Comparison of ENCODE assay signal across 9 cellular contexts in genomic region chr10:93061594-93062498, GRCh38. TPM values are rescaled to one million over a fixed set of nuclear protein-coding genes. Genes with fewer than 3 reads are reported as not detected.
DNase-seq lines count a peak whose midpoint lies in the region; ATAC-seq and TF ChIP-seq lines count a peak whose summit lies in the region.
"Had no signal": no experiment of that assay in that cellular context is flagged by ENCODE, and none has a peak within 500 bp of the region (broad histone marks: within the 10 kb centered on the region; RNA-seq: fewer than 3 reads in every experiment).

No MANE protein-coding gene starts in this region.

- no peak overlapping the region for H2BK12ac ChIP-seq in mesenchymal stem cell (ENCODE audit: low read length in 2 of 2)

- no peak overlapping the region for H2AK5ac ChIP-seq in mesenchymal stem cell (ENCODE audit: low read length, severe bottlenecking)

- H3K4me1 ChIP-seq in mesenchymal stem cell (ENCODE audit: control insufficient read depth, insufficient read depth, low read depth, low read length): peaks cover 32% of the 10 kb centered on the region
- H3K4me1 ChIP-seq in transverse colon: peaks cover 0 to 30% (median 24%) of the 10 kb centered on the region in 4 donors

- no peak overlapping the region for H2AFZ ChIP-seq in mesenchymal stem cell (ENCODE audit: low read depth, low read length)

- no peak overlapping the region for H3K9ac ChIP-seq in mesenchymal stem cell (ENCODE audit: low read length)

- H3K18ac ChIP-seq in mesenchymal stem cell (ENCODE audit: low read depth in 1 of 2, low read length in 2 of 2): no peak overlapping the region

- peak overlapping the region; percentile 67 for H3K4me2 ChIP-seq in mesenchymal stem cell (ENCODE audit: low read length, poor library complexity, severe bottlenecking)

- no peak overlapping the region for H4K91ac ChIP-seq in mesenchymal stem cell (ENCODE audit: low read length)

- no peak overlapping the region for H3K23ac ChIP-seq in mesenchymal stem cell (ENCODE audit: low read length in 2 of 2)

- in situ Hi-C loops in transverse colon (cut with MboI; ENCODE audit: low pct_ligation_motif_present in 1 of 4, low pct_unique_long_range_greater_than_20kb in 1 of 4, low sequenced_read_pairs in 3 of 4): no loop called here

- peak; percentile 37 for DNase-seq in 8988T
- DNase-seq in dorsolateral prefrontal cortex: no peak
- DNase-seq in mesenchymal stem cell: no peak
- no peak for DNase-seq in NCI-H1417 (lab: John Stamatoyannopoulos, UW)
- DNase-seq in NCI-H2196 (lab: John Stamatoyannopoulos, UW; ENCODE audit: unreplicated experiment): no peak
- no peak for DNase-seq in transverse colon
- DNase-seq: DMS153 had no signal

- TF ChIP-seq CTCF in dorsolateral prefrontal cortex (IDR thresholded peaks at IDR 0.05 in 54 of 56, conservative IDR thresholded peaks at IDR 0.05 in 2 of 56; ENCODE audit: low read depth in 1 of 56, partially characterized antibody in 56 of 56) (no peak), transverse colon (IDR thresholded peaks at IDR 0.05) (no peak)

- TF ChIP-seq EP300 in transverse colon (IDR thresholded peaks at IDR 0.05; ENCODE audit: low read depth): no peak

- no peak overlapping the region for H2BK120ac ChIP-seq in mesenchymal stem cell (ENCODE audit: low read depth, low read length)

- no peaks in the 10 kb centered on the region for H3K79me1 ChIP-seq in mesenchymal stem cell (replicated peaks; ENCODE audit: low read length, poor library complexity, severe bottlenecking)

- no peak overlapping the region for H3K27ac ChIP-seq in dorsolateral prefrontal cortex
- H3K27ac ChIP-seq in mesenchymal stem cell (ENCODE audit: low read length, poor library complexity, severe bottlenecking): no peak overlapping the region
- H3K27ac ChIP-seq in transverse colon: no peak overlapping the region

- no peak overlapping the region for H3K14ac ChIP-seq in mesenchymal stem cell (ENCODE audit: low read length in 2 of 2)

- no peak overlapping the region for H3K4ac ChIP-seq in mesenchymal stem cell (ENCODE audit: low read depth in 1 of 2, low read length in 2 of 2)

- peaks cover 0 to 3% of the 10 kb centered on the region in 2 experiments for H3K36me3 ChIP-seq in mesenchymal stem cell (ENCODE audit: control insufficient read depth in 1 of 2, insufficient read depth in 2 of 2, low read depth in 1 of 2, low read length in 2 of 2)
- H3K36me3 ChIP-seq in transverse colon: no peaks in the 10 kb centered on the region

- WGBS in mesenchymal stem cell: 11% methylated on average over 51 of the region's 57 CpGs
- 13% methylated on average over 48 of the region's 57 CpGs; no CpG with 5 or more reads in 1 of the 2 donors for WGBS in transverse colon (ENCODE audit: low coverage in 1 of 2), 2 donors

- H3K4me3 ChIP-seq in dorsolateral prefrontal cortex (peak overlapping the region in 45 of 59 donors; percentile 3 to 54 (median 27)), mesenchymal stem cell (ENCODE audit: insufficient read depth in 1 of 2, low read depth in 1 of 2, low read length in 2 of 2) (peak overlapping the region in 1 of 2 experiments; percentile 63), transverse colon (peak overlapping the region in 2 of 4 donors; percentile 19 to 43)

- TF ChIP-seq POLR2A in transverse colon (IDR thresholded peaks at IDR 0.05): no peak

- no peaks in the 10 kb centered on the region for H3K9me3 ChIP-seq in mesenchymal stem cell (ENCODE audit: control insufficient read depth, low read length)
- H3K9me3 ChIP-seq in transverse colon: no peaks in the 10 kb centered on the region

- intact Hi-C loops in dorsolateral prefrontal cortex (cut with DNase I) (no loop called here), transverse colon (cut with DNase I; ENCODE audit: low total_unique reads) (no loop called here)

- H3K27me3 ChIP-seq in dorsolateral prefrontal cortex (peaks cover 0 to 72% (median 44%) of the 10 kb centered on the region in 45 donors), mesenchymal stem cell (ENCODE audit: control insufficient read depth in 1 of 2, insufficient read depth in 1 of 2, low read length in 2 of 2) (peaks cover 70 to 82% of the 10 kb centered on the region in 2 experiments), transverse colon (peaks cover 83% of the 10 kb centered on the region)

- no peak overlapping the region for H2BK15ac ChIP-seq in mesenchymal stem cell (ENCODE audit: low read depth, poor library complexity, severe bottlenecking)

- no peak overlapping the region for H2BK5ac ChIP-seq in mesenchymal stem cell (ENCODE audit: low read depth, low read length, poor library complexity, severe bottlenecking)

- no peak overlapping the region for H4K8ac ChIP-seq in mesenchymal stem cell (ENCODE audit: low read length)

- peak; percentile 28 for ATAC-seq in HG02885 (IDR thresholded peaks at IDR 0.05; ENCODE audit: poor library complexity, unreplicated experiment)
- ATAC-seq in HG03175 (IDR thresholded peaks at IDR 0.05; ENCODE audit: unreplicated experiment): no peak

RNA-seq across cellular contexts. Expression of gene CYP26C1, which starts 1.2 kb away (rescaled TPM):
- total RNA-seq in dorsolateral prefrontal cortex (1 to 10 TPM in 15 of 120 experiments, under 1 TPM in 105; 0.13 to 1.6 (median 0.61) TPM), transverse colon (not detected)
- polyA plus RNA-seq in mesenchymal stem cell (2013, experiment 1 of 2): not detected
- polyA plus RNA-seq in mesenchymal stem cell (2013, experiment 2 of 2): 0.01 TPM

RNA-seq across cellular contexts. Expression of gene CYP26A1, which starts 11.8 kb away (rescaled TPM):
- total RNA-seq in dorsolateral prefrontal cortex (1 to 10 TPM in 100 of 120 experiments, under 1 TPM in 18, not detected in 2; 0.28 to 6.1 (median 1.9) TPM), transverse colon (not detected)
- polyA plus RNA-seq in mesenchymal stem cell (2013, experiment 1 of 2): not detected
- polyA plus RNA-seq in mesenchymal stem cell (2013, experiment 2 of 2): not detected
